In genomic region chr12:123092866-123093265, GRCh38 we compare ENCODE assay signal across 14 cellular contexts. TPM values are rescaled to one million over a fixed set of nuclear protein-coding genes. Genes with fewer than 3 reads are reported as not detected.
DNase-seq lines count a peak whose midpoint lies in the region; ATAC-seq and TF ChIP-seq lines count a peak whose summit lies in the region.
"Had no signal": no experiment of that assay in that cellular context is flagged by ENCODE, and none has a peak within 500 bp of the region (broad histone marks: within the 10 kb centered on the region; RNA-seq: fewer than 3 reads in every experiment).

No MANE protein-coding gene starts in this region.

- no peak for ATAC-seq in activated CD4-positive, alpha-beta T cell treated with anti-CD3 and anti-CD28 coated beads for 36 hours
- no peak for ATAC-seq in stimulated activated memory B cell treated with anti-CD40 and anti-IgM and Interleukin-4, amounts not matched to agents 10 μg/mL and 1 μg/mL and 100 μg/mL, for 72 hours
- ATAC-seq in GM21528 (IDR thresholded peaks at IDR 0.05; ENCODE audit: low FRiP score, unreplicated experiment) (no peak), GM21515 (IDR thresholded peaks at IDR 0.05; ENCODE audit: unreplicated experiment) (no peak)

- peak overlapping the region in 3 of 4 donors; percentile 31 to 53 (median 39) for H3K27ac ChIP-seq in esophagus squamous epithelium

- POLR2A ChIA-PET in activated CD4-positive, alpha-beta T cell treated with anti-CD3 and anti-CD28 coated beads for 36 hours (lab: Charles Lee) = interaction anchor here (0.5 kb wide), 1 partner anchor 16 kb away, joined by 5 read pairs; no protein-coding TSS in a partner anchor

- H3K4me1 ChIP-seq in esophagus squamous epithelium = peaks cover 18 to 53% (median 35%) of the 10 kb centered on the region in 3 donors

- H3K9me3 ChIP-seq in esophagus squamous epithelium = no peaks in the 10 kb centered on the region
- H3K9me3 ChIP-seq: BLaER1 had no signal

- no peak for TF ChIP-seq CTCF in esophagus squamous epithelium (IDR thresholded peaks at IDR 0.05)

- no peaks in the 10 kb centered on the region for H3K36me3 Mint-ChIP-seq in activated CD4-positive, alpha-beta T cell treated with anti-CD3 and anti-CD28 coated beads for 36 hours (ENCODE audit: low read depth)
- H3K36me3 Mint-ChIP-seq in activated T-helper 1 cell treated with anti-CD3 and anti-CD28 coated beads, Interleukin-12 subunit alpha, Interleukin-12 subunit beta, Interleukin-2, Interleukin-4 antibody, amounts not matched to agents 30 ng/mL and 10 ng/mL and 1 ng/mL, durations not matched to agents 14 hours and 24 hours and 36 hours (ENCODE audit: low read depth) = peaks cover 3% of the 10 kb centered on the region
- no peaks in the 10 kb centered on the region for H3K36me3 Mint-ChIP-seq in stimulated activated memory B cell treated with anti-CD40 and anti-IgM and Interleukin-4, amounts not matched to agents 10 μg/mL and 1 μg/mL and 100 μg/mL, for 72 hours
- H3K36me3 Mint-ChIP-seq: IgD-negative memory B cell had no signal

- H3K27me3 Mint-ChIP-seq in activated CD4-positive, alpha-beta T cell treated with anti-CD3 and anti-CD28 coated beads for 36 hours = no peaks in the 10 kb centered on the region
- H3K27me3 Mint-ChIP-seq in activated T-helper 1 cell treated with anti-CD3 and anti-CD28 coated beads, Interleukin-12 subunit alpha, Interleukin-12 subunit beta, Interleukin-2, Interleukin-4 antibody, amounts not matched to agents 30 ng/mL and 10 ng/mL and 1 ng/mL, durations not matched to agents 14 hours and 24 hours and 36 hours (ENCODE audit: insufficient read depth) = no peaks in the 10 kb centered on the region
- no peaks in the 10 kb centered on the region for H3K27me3 Mint-ChIP-seq in stimulated activated memory B cell treated with anti-CD40 and anti-IgM and Interleukin-4, amounts not matched to agents 10 μg/mL and 1 μg/mL and 100 μg/mL, for 72 hours

- intact Hi-C loops in activated CD4-positive, alpha-beta T cell treated with anti-CD3 and anti-CD28 coated beads for 36 hours (cut with DNase I, micrococcal nuclease) = no loop called here
- intact Hi-C loops in activated T-helper 1 cell treated with anti-CD3 and anti-CD28 coated beads, Interleukin-12 subunit alpha, Interleukin-12 subunit beta, Interleukin-2, Interleukin-4 antibody, amounts not matched to agents 30 ng/mL and 10 ng/mL and 1 ng/mL, durations not matched to agents 14 hours and 24 hours and 36 hours (cut with micrococcal nuclease) = no loop called here
- intact Hi-C loops in esophagus squamous epithelium (cut with DNase I) = no loop called here

- H3K4me3 ChIP-seq in esophagus squamous epithelium = no peak overlapping the region
- H3K4me3 ChIP-seq: BLaER1 had no signal

- H3K27me3 ChIP-seq in esophagus squamous epithelium = no peaks in the 10 kb centered on the region
- H3K27me3 ChIP-seq: BLaER1 had no signal

- DNase-seq in activated CD4-positive, alpha-beta T cell treated with anti-CD3 and anti-CD28 coated beads for 36 hours = no peak
- DNase-seq in activated CD4-positive, alpha-beta T cell treated with anti-CD3 and anti-CD28 coated beads for 1 hour = no peak
- no peak for DNase-seq in activated T-helper 1 cell treated with anti-CD3 and anti-CD28 coated beads, Interleukin-12 subunit alpha, Interleukin-12 subunit beta, Interleukin-2, Interleukin-4 antibody, amounts not matched to agents 30 ng/mL and 10 ng/mL and 1 ng/mL, durations not matched to agents 14 hours and 24 hours and 36 hours (ENCODE audit: low spot score)
- DNase-seq in esophagus squamous epithelium (lab: John Stamatoyannopoulos, UW) (no peak), SK-N-DZ (ENCODE audit: low spot score) (no peak)
- DNase-seq: HCEC 1CT, NCI-H1436 treated with DMSO at 0.1 percent for 48 hours, NCI-H2081, NCI-H524 had no signal

- no peak for TF ChIP-seq POLR2A in esophagus squamous epithelium (IDR thresholded peaks at IDR 0.05)

- no peaks in the 10 kb centered on the region for H3K9me3 Mint-ChIP-seq in activated CD4-positive, alpha-beta T cell treated with anti-CD3 and anti-CD28 coated beads for 36 hours (ENCODE audit: low read depth)
- H3K9me3 Mint-ChIP-seq in activated T-helper 1 cell treated with anti-CD3 and anti-CD28 coated beads, Interleukin-12 subunit alpha, Interleukin-12 subunit beta, Interleukin-2, Interleukin-4 antibody, amounts not matched to agents 30 ng/mL and 10 ng/mL and 1 ng/mL, durations not matched to agents 14 hours and 24 hours and 36 hours = no peaks in the 10 kb centered on the region
- H3K9me3 Mint-ChIP-seq in stimulated activated memory B cell treated with anti-CD40 and anti-IgM and Interleukin-4, amounts not matched to agents 10 μg/mL and 1 μg/mL and 100 μg/mL, for 72 hours = no peaks in the 10 kb centered on the region
- H3K9me3 Mint-ChIP-seq: IgD-negative memory B cell had no signal

- H3K27ac Mint-ChIP-seq in activated CD4-positive, alpha-beta T cell treated with anti-CD3 and anti-CD28 coated beads for 36 hours = peak overlapping the region; percentile 13
- peak overlapping the region; percentile 6 for H3K27ac Mint-ChIP-seq in activated T-helper 1 cell treated with anti-CD3 and anti-CD28 coated beads, Interleukin-12 subunit alpha, Interleukin-12 subunit beta, Interleukin-2, Interleukin-4 antibody, amounts not matched to agents 30 ng/mL and 10 ng/mL and 1 ng/mL, durations not matched to agents 14 hours and 24 hours and 36 hours
- H3K27ac Mint-ChIP-seq in stimulated activated memory B cell treated with anti-CD40 and anti-IgM and Interleukin-4, amounts not matched to agents 10 μg/mL and 1 μg/mL and 100 μg/mL, for 72 hours = peak overlapping the region; percentile 36

- H3K4me3 Mint-ChIP-seq in activated CD4-positive, alpha-beta T cell treated with anti-CD3 and anti-CD28 coated beads for 36 hours = no peak overlapping the region
- no peak overlapping the region for H3K4me3 Mint-ChIP-seq in activated T-helper 1 cell treated with anti-CD3 and anti-CD28 coated beads, Interleukin-12 subunit alpha, Interleukin-12 subunit beta, Interleukin-2, Interleukin-4 antibody, amounts not matched to agents 30 ng/mL and 10 ng/mL and 1 ng/mL, durations not matched to agents 14 hours and 24 hours and 36 hours
- no peak overlapping the region for H3K4me3 Mint-ChIP-seq in stimulated activated memory B cell treated with anti-CD40 and anti-IgM and Interleukin-4, amounts not matched to agents 10 μg/mL and 1 μg/mL and 100 μg/mL, for 72 hours
- H3K4me3 Mint-ChIP-seq: IgD-negative memory B cell had no signal

- 84 to 99% methylated on average over 4 of the region's 4 CpGs for WGBS in esophagus squamous epithelium, 2 donors

- no peaks in the 10 kb centered on the region for H3K36me3 ChIP-seq in esophagus squamous epithelium

- CTCF ChIA-PET in activated CD4-positive, alpha-beta T cell treated with anti-CD3 and anti-CD28 coated beads for 36 hours (lab: Charles Lee) = no interaction called here

- peaks cover 17% of the 10 kb centered on the region for H3K4me1 Mint-ChIP-seq in activated CD4-positive, alpha-beta T cell treated with anti-CD3 and anti-CD28 coated beads for 36 hours
- H3K4me1 Mint-ChIP-seq in activated T-helper 1 cell treated with anti-CD3 and anti-CD28 coated beads, Interleukin-12 subunit alpha, Interleukin-12 subunit beta, Interleukin-2, Interleukin-4 antibody, amounts not matched to agents 30 ng/mL and 10 ng/mL and 1 ng/mL, durations not matched to agents 14 hours and 24 hours and 36 hours (ENCODE audit: low read depth) = peaks cover 13% of the 10 kb centered on the region
- H3K4me1 Mint-ChIP-seq in stimulated activated memory B cell treated with anti-CD40 and anti-IgM and Interleukin-4, amounts not matched to agents 10 μg/mL and 1 μg/mL and 100 μg/mL, for 72 hours = peaks cover 46% of the 10 kb centered on the region

RNA-seq across cellular contexts. Expression of gene PITPNM2, which starts 58.0 kb away (rescaled TPM):
- total RNA-seq in activated CD4-positive, alpha-beta T cell treated with anti-CD3 and anti-CD28 coated beads for 36 hours = 1 to 10 TPM; 8.3 to 9.5 TPM
- 22.3 and 25.5 TPM in 2 replicates for total RNA-seq in activated T-helper 1 cell treated with anti-CD3 and anti-CD28 coated beads, Interleukin-12 subunit alpha, Interleukin-12 subunit beta, Interleukin-2, Interleukin-4 antibody, amounts not matched to agents 30 ng/mL and 10 ng/mL and 1 ng/mL, durations not matched to agents 14 hours and 24 hours and 36 hours
- total RNA-seq in esophagus squamous epithelium = 1 to 10 TPM; 4.2 to 9.1 (median 8.2) TPM
- 1.0 and 1.3 TPM in 2 replicates for polyA plus RNA-seq in SK-N-DZ (2014; cell fraction: cytosol; rRNA removed)
- polyA plus RNA-seq in SK-N-DZ (2014; cell fraction: nucleus; rRNA removed) = 3.3 and 9.0 TPM in 2 replicates
